29 cellular contexts compared by ENCODE assay signal in the genomic region with DNA sequence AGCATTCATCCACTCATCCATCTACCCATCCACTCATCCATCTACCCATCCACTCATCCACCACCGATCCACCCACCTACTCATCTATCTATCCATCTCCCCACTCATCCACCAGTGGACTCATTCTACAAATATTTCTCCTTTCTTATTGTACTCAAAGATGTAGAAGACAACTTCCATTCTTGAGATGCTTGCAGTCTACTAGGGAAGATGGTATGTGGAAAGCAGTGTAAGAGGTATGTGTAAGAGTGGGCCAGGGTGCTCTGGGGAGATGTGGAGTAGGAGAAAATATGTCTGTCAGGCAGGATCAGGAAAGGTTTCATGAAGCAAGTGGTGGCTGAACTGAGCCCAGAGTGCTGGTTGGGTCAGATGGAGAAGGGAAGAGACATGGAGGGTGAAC.
"Had no signal": no experiment of that assay in that cellular context is flagged by ENCODE, and none has a peak within 500 bp of the region (broad histone marks: within the 10 kb centered on the region; RNA-seq: fewer than 3 reads in every experiment).

No MANE protein-coding gene starts in this region.

- DNase-seq: naive thymus-derived CD4-positive, alpha-beta T cell; natural killer cell; nucleus accumbens; ovary; psoas muscle; right cardiac atrium; right lobe of liver; sigmoid colon; spleen; stimulated activated CD4-positive, alpha-beta T cell treated with anti-CD3 and anti-CD28 coated beads, Interleukin-12 subunit alpha, Interleukin-12 subunit beta, amount 100 ng/mL, for 4 hours; stimulated activated CD4-positive, alpha-beta T cell treated with anti-CD3 and anti-CD28 coated beads, Interleukin-1b, Interleukin-23, amount 100 ng/mL, for 48 hours; stimulated activated CD4-positive, alpha-beta T cell treated with anti-CD3 and anti-CD28 coated beads, Interleukin-4, amount 100 ng/mL, for 1 hour; stimulated activated CD4-positive, alpha-beta T cell treated with anti-CD3 and anti-CD28 coated beads, Interleukin-4, amount 100 ng/mL, for 4 hours; stimulated activated CD8-positive, alpha-beta memory T cell treated with anti-CD3 and anti-CD28 coated beads, Interleukin-4, amount 100 ng/mL, for 48 hours; stimulated activated naive CD4-positive, alpha-beta T cell; stimulated activated naive CD8-positive, alpha-beta T cell treated with anti-CD3 and anti-CD28 coated beads, Interleukin-15, amount 100 ng/mL, for 72 hours; stimulated activated naive CD8-positive, alpha-beta T cell treated with anti-CD3 and anti-CD28 coated beads, Interleukin-15, Interleukin-2, amounts not matched to agents 100 U/mL and 50 U/mL, for 24 hours; substantia nigra; testis; tibial artery; transverse colon; upper lobe of left lung had no signal

- H3K79me2 ChIP-seq: parathyroid adenoma had no signal

- H3K4me1 ChIP-seq: neural progenitor cell, parathyroid adenoma, psoas muscle, right lobe of liver, sigmoid colon, suprapubic skin, testis, tibial artery, transverse colon, upper lobe of left lung, vagina had no signal

- H3K36me3 ChIP-seq: neural progenitor cell, neutrophil, ovary, right lobe of liver, sigmoid colon, spleen, suprapubic skin, tibial artery, transverse colon, upper lobe of left lung, vagina had no signal

- H2AFZ ChIP-seq: neural progenitor cell, parathyroid adenoma had no signal

- H3K9me3 ChIP-seq: neutrophil, ovary, psoas muscle, right lobe of liver, sigmoid colon, spleen, suprapubic skin, testis, tibial artery, transverse colon, upper lobe of left lung, vagina had no signal

- H3K9ac ChIP-seq: neural progenitor cell, parathyroid adenoma had no signal

- H3K27ac ChIP-seq: neural progenitor cell, neutrophil, ovary, parathyroid adenoma, psoas muscle, right lobe of liver, sigmoid colon, skin epidermis, spleen, suprapubic skin, testis, tibial artery, transverse colon, upper lobe of left lung, vagina had no signal

- H3K4me3 ChIP-seq: neural progenitor cell, ovary, psoas muscle, right lobe of liver, sigmoid colon, skin epidermis, smooth muscle cell, spleen, suprapubic skin, testis, tibial artery, transverse colon, upper lobe of left lung, vagina had no signal

- H3K27me3 ChIP-seq: neural progenitor cell, neutrophil, ovary, right lobe of liver, sigmoid colon, testis, transverse colon, upper lobe of left lung, vagina had no signal

- H3K4me2 ChIP-seq: neural progenitor cell, smooth muscle cell had no signal
